ENCODE assay signal across 9 cellular contexts in genomic region chr14:55297611-55298323, GRCh38. TPM values are rescaled to one million over a fixed set of nuclear protein-coding genes. Genes with fewer than 3 reads are reported as not detected.
DNase-seq lines count a peak whose midpoint lies in the region; ATAC-seq and TF ChIP-seq lines count a peak whose summit lies in the region.
"Had no signal": no experiment of that assay in that cellular context is flagged by ENCODE, and none has a peak within 500 bp of the region (broad histone marks: within the 10 kb centered on the region; RNA-seq: fewer than 3 reads in every experiment).

No MANE protein-coding gene starts in this region.

- in situ Hi-C loops in gastrocnemius medialis (cut with MboI; ENCODE audit: low sequenced_read_pairs in 4 of 4), result no loop called here

- POLR2A ChIA-PET in activated CD8-positive, alpha-beta T cell treated with anti-CD3 and anti-CD28 coated beads for 36 hours (lab: Charles Lee), result interaction anchor here (0.6 kb wide), 1 partner anchor 20 kb away, joined by 3 read pairs; no protein-coding TSS in a partner anchor
- POLR2A ChIA-PET in activated CD8-positive, alpha-beta T cell treated with anti-CD3 and anti-CD28 coated beads, Interleukin-2, amount 10 ng/mL, durations not matched to agents 7 days and 5 days (lab: Charles Lee), result no interaction called here

- no peaks in the 10 kb centered on the region for H3K36me3 ChIP-seq in MM.1S (replicated peaks; ENCODE audit: insufficient read depth, low read length)
- H3K36me3 ChIP-seq in gastrocnemius medialis, result peaks cover 0 to 11% of the 10 kb centered on the region in 2 donors

- no peaks in the 10 kb centered on the region for H3K9me3 Mint-ChIP-seq in activated CD8-positive, alpha-beta T cell treated with anti-CD3 and anti-CD28 coated beads for 36 hours
- H3K9me3 Mint-ChIP-seq in activated CD8-positive, alpha-beta T cell treated with anti-CD3 and anti-CD28 coated beads, Interleukin-2, amount 10 ng/mL, durations not matched to agents 7 days and 5 days (ENCODE audit: insufficient read depth), result no peaks in the 10 kb centered on the region
- H3K9me3 Mint-ChIP-seq in T-helper 2 cell treated with Interferon-gamma antibody and Interleukin-4, amounts not matched to agents 5 μg/mL and 100 μg/mL, for 36 hours, result no peaks in the 10 kb centered on the region
- H3K9me3 Mint-ChIP-seq: central memory CD8-positive, alpha-beta T cell had no signal

- CTCF ChIA-PET in activated CD8-positive, alpha-beta T cell treated with anti-CD3 and anti-CD28 coated beads for 36 hours (lab: Charles Lee), result no interaction called here
- CTCF ChIA-PET in activated CD8-positive, alpha-beta T cell treated with anti-CD3 and anti-CD28 coated beads, Interleukin-2, amount 10 ng/mL, durations not matched to agents 7 days and 5 days (lab: Charles Lee), result interaction anchor here (0.9 to 1.5 kb wide), 3 partner anchors 27 to 33 kb away, joined by 3 to 5 read pairs (median 3); no protein-coding TSS in a partner anchor

- H3K36me3 Mint-ChIP-seq in activated CD8-positive, alpha-beta T cell treated with anti-CD3 and anti-CD28 coated beads for 36 hours (ENCODE audit: low read depth), result peaks cover 19% of the 10 kb centered on the region
- H3K36me3 Mint-ChIP-seq in activated CD8-positive, alpha-beta T cell treated with anti-CD3 and anti-CD28 coated beads, Interleukin-2, amount 10 ng/mL, durations not matched to agents 7 days and 5 days (ENCODE audit: low read depth), result peaks cover 25% of the 10 kb centered on the region
- peaks cover 22% of the 10 kb centered on the region for H3K36me3 Mint-ChIP-seq in T-helper 2 cell treated with Interferon-gamma antibody and Interleukin-4, amounts not matched to agents 5 μg/mL and 100 μg/mL, for 36 hours (ENCODE audit: low read depth)

- H3K27ac Mint-ChIP-seq in activated CD8-positive, alpha-beta T cell treated with anti-CD3 and anti-CD28 coated beads for 36 hours, result no peak overlapping the region
- no peak overlapping the region for H3K27ac Mint-ChIP-seq in activated CD8-positive, alpha-beta T cell treated with anti-CD3 and anti-CD28 coated beads, Interleukin-2, amount 10 ng/mL, durations not matched to agents 7 days and 5 days
- no peak overlapping the region for H3K27ac Mint-ChIP-seq in T-helper 2 cell treated with Interferon-gamma antibody and Interleukin-4, amounts not matched to agents 5 μg/mL and 100 μg/mL, for 36 hours

- no peak overlapping the region for H3K9ac ChIP-seq in MM.1S (ENCODE audit: low read length)

- H3K9me2 ChIP-seq in MM.1S (replicated peaks; ENCODE audit: insufficient read depth, low read length), result no peaks in the 10 kb centered on the region

- no peaks in the 10 kb centered on the region for H3K27me3 Mint-ChIP-seq in activated CD8-positive, alpha-beta T cell treated with anti-CD3 and anti-CD28 coated beads for 36 hours
- H3K27me3 Mint-ChIP-seq in activated CD8-positive, alpha-beta T cell treated with anti-CD3 and anti-CD28 coated beads, Interleukin-2, amount 10 ng/mL, durations not matched to agents 7 days and 5 days (ENCODE audit: low read depth), result no peaks in the 10 kb centered on the region
- H3K27me3 Mint-ChIP-seq in T-helper 2 cell treated with Interferon-gamma antibody and Interleukin-4, amounts not matched to agents 5 μg/mL and 100 μg/mL, for 36 hours (ENCODE audit: low read depth), result no peaks in the 10 kb centered on the region
- H3K27me3 Mint-ChIP-seq: central memory CD8-positive, alpha-beta T cell had no signal

- H3K27ac ChIP-seq in MM.1S (ENCODE audit: low read length) (no peak overlapping the region), gastrocnemius medialis (peak overlapping the region; percentile 85 to 93 (median 90)), substantia nigra (ENCODE audit: low read depth, low read length, poor library complexity, severe bottlenecking) (no peak overlapping the region)

- TF ChIP-seq POLR2A in gastrocnemius medialis (IDR thresholded peaks at IDR 0.05), result no peak

- peak; percentile 12 for DNase-seq in activated CD8-positive, alpha-beta T cell treated with anti-CD3 and anti-CD28 coated beads for 36 hours
- DNase-seq in activated CD8-positive, alpha-beta T cell treated with anti-CD3 and anti-CD28 coated beads, Interleukin-2, amount 10 ng/mL, durations not matched to agents 7 days and 5 days, result no peak
- DNase-seq in MM.1S (peak; percentile 52), choroid plexus epithelial cell (ENCODE audit: low read depth) (no peak), gastrocnemius medialis (no peak), substantia nigra (lab: John Stamatoyannopoulos, UW) (no peak), foreskin melanocyte (no peak)
- DNase-seq in T-helper 2 cell treated with Interferon-gamma antibody and Interleukin-4, amounts not matched to agents 5 μg/mL and 100 μg/mL, for 36 hours (ENCODE audit: low spot score), result no peak

- H3K4me2 ChIP-seq in MM.1S (ENCODE audit: low read depth, low read length), result peak overlapping the region; percentile 21; the same call in 1 of the 2 replicates

- H3K4me3 ChIP-seq in MM.1S (ENCODE audit: low read length) (no peak overlapping the region), choroid plexus epithelial cell (ENCODE audit: low read depth, low read length) (peak overlapping the region; percentile 39), gastrocnemius medialis (no peak overlapping the region)

- H3K4me1 ChIP-seq in MM.1S (ENCODE audit: low read length) (peaks cover 11% of the 10 kb centered on the region; the same call in 1 of the 2 replicates), gastrocnemius medialis (peaks cover 58 to 69% of the 10 kb centered on the region in 2 donors)

- no peak for TF ChIP-seq CTCF in activated CD8-positive, alpha-beta T cell treated with anti-CD3 and anti-CD28 coated beads for 36 hours (IDR thresholded peaks at IDR 0.05)
- TF ChIP-seq CTCF in MM.1S (IDR thresholded peaks at IDR 0.05; ENCODE audit: low read length), result peak; percentile 31
- peak; percentile 17 for TF ChIP-seq CTCF in choroid plexus epithelial cell (conservative IDR thresholded peaks at IDR 0.05; ENCODE audit: low read depth, low read length)
- TF ChIP-seq CTCF in gastrocnemius medialis (IDR thresholded peaks at IDR 0.05 in 4 of 5, conservative IDR thresholded peaks at IDR 0.05 in 1 of 5), result peak in 1 of 5 experiments; percentile 8

- H3K4me3 Mint-ChIP-seq in activated CD8-positive, alpha-beta T cell treated with anti-CD3 and anti-CD28 coated beads for 36 hours, result no peak overlapping the region
- no peak overlapping the region for H3K4me3 Mint-ChIP-seq in activated CD8-positive, alpha-beta T cell treated with anti-CD3 and anti-CD28 coated beads, Interleukin-2, amount 10 ng/mL, durations not matched to agents 7 days and 5 days
- H3K4me3 Mint-ChIP-seq in T-helper 2 cell treated with Interferon-gamma antibody and Interleukin-4, amounts not matched to agents 5 μg/mL and 100 μg/mL, for 36 hours, result no peak overlapping the region
- H3K4me3 Mint-ChIP-seq: central memory CD8-positive, alpha-beta T cell had no signal

- peaks cover 24% of the 10 kb centered on the region for H3K79me2 ChIP-seq in MM.1S (ENCODE audit: low read length)

- intact Hi-C loops in activated CD8-positive, alpha-beta T cell treated with anti-CD3 and anti-CD28 coated beads for 36 hours (cut with micrococcal nuclease), result no loop called here
- intact Hi-C loops in gastrocnemius medialis (cut with DNase I; ENCODE audit: low total_unique reads), result no loop called here

- no peak overlapping the region for H2AFZ ChIP-seq in MM.1S (ENCODE audit: low read length)

- H3K27me3 ChIP-seq in MM.1S (replicated peaks; ENCODE audit: insufficient read depth, low read length) (no peaks in the 10 kb centered on the region), gastrocnemius medialis (no peaks in the 10 kb centered on the region)

- no peaks in the 10 kb centered on the region for H3F3A ChIP-seq in MM.1S (ENCODE audit: insufficient read depth, low read length)

- no peaks in the 10 kb centered on the region for H4K20me1 ChIP-seq in MM.1S (ENCODE audit: insufficient read depth, low read length)

- H3K9me3 ChIP-seq in MM.1S (replicated peaks; ENCODE audit: insufficient read depth, low read length) (no peaks in the 10 kb centered on the region), gastrocnemius medialis (no peaks in the 10 kb centered on the region)

- peaks cover 60% of the 10 kb centered on the region for H3K4me1 Mint-ChIP-seq in activated CD8-positive, alpha-beta T cell treated with anti-CD3 and anti-CD28 coated beads for 36 hours (ENCODE audit: low read depth)
- peaks cover 53% of the 10 kb centered on the region for H3K4me1 Mint-ChIP-seq in activated CD8-positive, alpha-beta T cell treated with anti-CD3 and anti-CD28 coated beads, Interleukin-2, amount 10 ng/mL, durations not matched to agents 7 days and 5 days (ENCODE audit: low read depth)
- peaks cover 49% of the 10 kb centered on the region for H3K4me1 Mint-ChIP-seq in T-helper 2 cell treated with Interferon-gamma antibody and Interleukin-4, amounts not matched to agents 5 μg/mL and 100 μg/mL, for 36 hours (ENCODE audit: low read depth)

- no peak for ATAC-seq in activated CD8-positive, alpha-beta T cell treated with anti-CD3 and anti-CD28 coated beads for 36 hours
- no peak for ATAC-seq in activated CD8-positive, alpha-beta T cell treated with anti-CD3 and anti-CD28 coated beads, Interleukin-2, amount 10 ng/mL, durations not matched to agents 7 days and 5 days
- ATAC-seq in gastrocnemius medialis, result no peak

RNA-seq across cellular contexts. Expression of gene FBXO34, which starts 26.5 kb away (rescaled TPM):
- 10 to 100 TPM; 17.7 to 20.0 TPM for total RNA-seq in activated CD8-positive, alpha-beta T cell treated with anti-CD3 and anti-CD28 coated beads for 36 hours
- 10 to 100 TPM; 17.4 to 18.3 TPM for total RNA-seq in activated CD8-positive, alpha-beta T cell treated with anti-CD3 and anti-CD28 coated beads, Interleukin-2, amount 10 ng/mL, durations not matched to agents 7 days and 5 days
- total RNA-seq in gastrocnemius medialis, result 10 to 100 TPM; 26.2 to 55.9 (median 40.7) TPM

Comparison
In these comparisons a context has a peak if more than half of its experiments do, and no peak if none do; other contexts are left out.
1. DNase-seq: peak in activated CD8-positive, alpha-beta T cell treated with anti-CD3 and anti-CD28 coated beads for 36 hours (single experiment) and MM.1S (single experiment); none in activated CD8-positive, alpha-beta T cell treated with anti-CD3 and anti-CD28 coated beads, Interleukin-2, amount 10 ng/mL, durations not matched to agents 7 days and 5 days (single experiment), choroid plexus epithelial cell (single experiment), gastrocnemius medialis (0 of 2), substantia nigra (0 of 49), foreskin melanocyte (single experiment) and T-helper 2 cell treated with Interferon-gamma antibody and Interleukin-4, amounts not matched to agents 5 μg/mL and 100 μg/mL, for 36 hours (single experiment).
2. H3K27ac ChIP-seq: peak in gastrocnemius medialis (4 of 4); none in MM.1S (single experiment) and substantia nigra (single experiment).